In genomic region chr2:102667072-102667471, GRCh38 we compare ENCODE assay signal across 19 cellular contexts. TPM values are rescaled to one million over a fixed set of nuclear protein-coding genes. Genes with fewer than 3 reads are reported as not detected.
"Had no signal": no experiment of that assay in that cellular context is flagged by ENCODE, and none has a peak within 500 bp of the region (broad histone marks: within the 10 kb centered on the region; RNA-seq: fewer than 3 reads in every experiment).

No MANE protein-coding gene starts in this region.

- H3K27ac ChIP-seq: adrenal gland, body of pancreas, sigmoid colon, upper lobe of left lung had no signal

- H3K9me3 Mint-ChIP-seq: activated B cell treated with CpG ODN at 0.5 μM for 24 hours, nephron had no signal

- H3K4me3 ChIP-seq: adrenal gland, body of pancreas, sigmoid colon, upper lobe of left lung had no signal

- H3K4me1 Mint-ChIP-seq: activated B cell treated with CpG ODN at 0.5 μM for 24 hours, nephron had no signal

- H3K36me3 ChIP-seq: adrenal gland, sigmoid colon, upper lobe of left lung had no signal

- H3K27ac Mint-ChIP-seq: activated B cell treated with CpG ODN at 0.5 μM for 24 hours; activated CD4-positive, alpha-beta T cell treated with anti-CD3 and anti-CD28 coated beads, Interleukin-2, amount 10 ng/mL, durations not matched to agents 7 days and 5 days; nephron; progenitor cell of endocrine pancreas had no signal

- H3K4me3 Mint-ChIP-seq: activated B cell treated with CpG ODN at 0.5 μM for 24 hours; activated CD4-positive, alpha-beta T cell treated with anti-CD3 and anti-CD28 coated beads, Interleukin-2, amount 10 ng/mL, durations not matched to agents 7 days and 5 days; nephron had no signal

- H3K27me3 Mint-ChIP-seq: activated CD4-positive, alpha-beta T cell treated with anti-CD3 and anti-CD28 coated beads, Interleukin-2, amount 10 ng/mL, durations not matched to agents 7 days and 5 days had no signal

- ATAC-seq: body of pancreas, esophagus mucosa, left lobe of liver had no signal

- H3K4me1 ChIP-seq: adrenal gland, body of pancreas, sigmoid colon, upper lobe of left lung had no signal

- H3K9me3 ChIP-seq: adrenal gland, body of pancreas, sigmoid colon, upper lobe of left lung had no signal

- H3K27me3 ChIP-seq: adrenal gland, body of pancreas, sigmoid colon, upper lobe of left lung had no signal

- DNase-seq: activated B cell treated with CpG ODN at 0.5 μM for 24 hours; activated CD4-positive, alpha-beta T cell treated with anti-CD3 and anti-CD28 coated beads, Interleukin-2, amount 10 ng/mL, durations not matched to agents 7 days and 5 days; activated naive CD4-positive, alpha-beta T cell treated with anti-CD3 and anti-CD28 coated beads, Interleukin-2, amount 50 U/mL, for 16 hours; activated T-cell treated with anti-CD3 and anti-CD28 coated beads for 4 hours; adrenal gland; body of pancreas; mesenchymal stem cell; occipital lobe; sigmoid colon; stimulated activated CD4-positive, alpha-beta T cell treated with anti-CD3 and anti-CD28 coated beads, Interleukin-12 subunit alpha, Interleukin-12 subunit beta, amount 100 ng/mL, for 4 hours; stimulated activated naive CD4-positive, alpha-beta T cell treated with Interleukin-2 at 50 U/mL for 16 hours; T-helper 2 cell; upper lobe of left lung had no signal

RNA-seq across cellular contexts. Expression of gene SLC9A2, which starts 47.7 kb away (rescaled TPM):
- total RNA-seq: activated B cell treated with CpG ODN at 0.5 μM for 24 hours; activated CD4-positive, alpha-beta T cell treated with anti-CD3 and anti-CD28 coated beads, Interleukin-2, amount 10 ng/mL, durations not matched to agents 7 days and 5 days; activated CD8-positive, alpha-beta memory T cell treated with anti-CD3 and anti-CD28 coated beads for 36 hours; dermis microvascular lymphatic vessel endothelial cell; left lobe of liver had no signal
